Comparison of ENCODE assay signal across 1 cellular context in genomic region chr9:114033397-114034103, GRCh38.
TF ChIP-seq lines count a peak whose summit lies in the region.

No MANE protein-coding gene starts in this region.

TF ChIP-seq in liver, 16 proteins besides CTCF, POLR2A, EP300 and RAD21 (continued from another document):
- TF ChIP-seq REST (IDR thresholded peaks at IDR 0.05): no peak
- no peak for TF ChIP-seq NR2F2 (IDR thresholded peaks at IDR 0.05)
- TF ChIP-seq GABPA (IDR thresholded peaks at IDR 0.05 in 1 of 2, conservative IDR thresholded peaks at IDR 0.05 in 1 of 2): no peak
- no peak for TF ChIP-seq YY1 (IDR thresholded peaks at IDR 0.05)
- TF ChIP-seq, protein P1, sequence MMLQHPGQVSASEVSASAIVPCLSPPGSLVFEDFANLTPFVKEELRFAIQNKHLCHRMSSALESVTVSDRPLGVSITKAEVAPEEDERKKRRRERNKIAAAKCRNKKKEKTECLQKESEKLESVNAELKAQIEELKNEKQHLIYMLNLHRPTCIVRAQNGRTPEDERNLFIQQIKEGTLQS (IDR thresholded peaks at IDR 0.05): no peak
